Comparison of ENCODE assay signal across 1 cellular context in the genomic region with DNA sequence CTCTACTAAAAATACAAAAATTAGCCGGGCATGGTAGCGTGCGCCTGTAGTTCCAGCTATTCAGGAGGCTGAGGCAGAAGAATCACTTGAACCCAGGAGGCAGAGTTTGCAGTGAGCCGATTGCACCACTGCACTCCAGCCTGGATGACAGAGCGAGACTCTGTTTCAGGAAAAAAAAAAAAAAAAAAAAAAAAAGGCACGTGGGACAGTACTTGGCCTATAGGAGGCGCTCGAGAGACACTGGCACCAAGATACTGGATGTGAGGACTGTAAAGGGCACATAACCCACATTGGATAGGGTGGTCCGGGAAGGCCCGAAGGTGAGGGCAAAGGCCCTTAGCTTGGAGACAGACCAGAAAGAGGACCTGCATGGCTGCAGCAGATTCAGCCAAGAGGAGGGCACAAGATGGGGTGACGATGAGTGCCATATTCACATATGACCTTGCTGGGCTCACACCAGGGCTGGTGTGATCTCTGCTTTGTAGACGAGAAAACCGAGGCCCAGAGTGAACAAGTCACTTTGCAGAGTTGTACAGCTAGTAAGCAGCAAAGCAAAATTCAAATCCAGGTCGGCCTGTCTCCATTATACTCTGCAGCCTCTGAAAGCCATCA.
TF ChIP-seq lines count a peak whose summit lies in the region.

No MANE protein-coding gene starts in this region.

TF ChIP-seq in HEK293, 187 proteins besides CTCF, POLR2A, EP300 and RAD21 (continued from another document):
- TF ChIP-seq, protein P1, sequence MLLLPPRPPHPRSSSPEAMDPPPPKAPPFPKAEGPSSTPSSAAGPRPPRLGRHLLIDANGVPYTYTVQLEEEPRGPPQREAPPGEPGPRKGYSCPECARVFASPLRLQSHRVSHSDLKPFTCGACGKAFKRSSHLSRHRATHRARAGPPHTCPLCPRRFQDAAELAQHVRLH (tag by site-specific recombination; IDR thresholded peaks at IDR 0.05): peak; percentile 55
TF ChIP-seq in HEK293: peak in this region for 6.
